Comparison of ENCODE assay signal across 16 cellular contexts in the genomic region with DNA sequence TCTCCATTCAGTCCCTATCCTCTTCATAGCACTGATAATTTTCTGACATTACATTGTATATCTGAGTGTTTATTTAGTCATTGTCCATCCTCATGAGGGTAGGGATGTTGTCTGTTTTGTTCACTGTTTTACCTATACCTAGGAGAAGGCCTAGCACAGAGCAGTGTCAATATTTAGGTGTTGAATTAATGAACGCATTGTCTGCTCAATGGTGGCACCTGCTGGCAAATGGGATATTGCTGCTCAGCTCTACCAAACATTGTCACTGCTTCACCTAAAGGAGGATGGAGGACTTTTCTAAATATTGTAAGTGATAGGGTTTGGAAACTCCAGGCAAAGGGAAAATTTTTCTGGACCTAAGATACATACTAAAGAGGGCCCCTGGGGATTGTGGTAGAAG.
A peak's percentile ranks its signal among the peaks of the same experiment; 100 is the strongest.
DNase-seq lines count a peak whose midpoint lies in the region; ATAC-seq, FAIRE-seq and TF ChIP-seq lines count a peak whose summit lies in the region.
"Had no signal": no experiment of that assay in that cellular context is flagged by ENCODE, and none has a peak within 500 bp of the region (broad histone marks: within the 10 kb centered on the region; RNA-seq: fewer than 3 reads in every experiment).

No MANE protein-coding gene starts in this region.

- no peak overlapping the region for H2BK5ac ChIP-seq in neuronal stem cell (ENCODE audit: low read length)

- H3K4me3 ChIP-seq in HCT116 (replicated peaks in 1 of 2; ENCODE audit: low read depth in 1 of 2, low read length in 2 of 2), result no peak overlapping the region
- H3K4me3 ChIP-seq in GM12878, result no peak overlapping the region
- no peak overlapping the region for H3K4me3 ChIP-seq in neuronal stem cell (ENCODE audit: low read length in 2 of 2)
- H3K4me3 ChIP-seq: left ventricle myocardium inferior, psoas muscle, suprapubic skin had no signal

- no peak overlapping the region for H3K23ac ChIP-seq in neuronal stem cell (ENCODE audit: low read depth, low read length, poor library complexity)

- H3K27me3 ChIP-seq in HCT116 (ENCODE audit: insufficient read depth, low read length) (no peaks in the 10 kb centered on the region), GM12878 (replicated peaks in 1 of 2; ENCODE audit: control insufficient read depth in 2 of 2, insufficient read depth in 2 of 2, low read length in 1 of 2) (peaks cover 0 to 1% of the 10 kb centered on the region in 2 experiments; a peak in 3 of 4 replicates), neuronal stem cell (ENCODE audit: control insufficient read depth in 3 of 3, insufficient read depth in 3 of 3, low read depth in 1 of 3, low read length in 3 of 3) (peaks cover 0 to 2% (median 0%) of the 10 kb centered on the region in 3 experiments)

- TF ChIP-seq POLR2A in HCT116 (IDR thresholded peaks at IDR 0.05; ENCODE audit: borderline replicate concordance, extremely low read depth, insufficient read depth, insufficient read length), result no peak
- no peak for TF ChIP-seq POLR2A in GM12878 (IDR thresholded peaks at IDR 0.05; ENCODE audit: low read depth, low read length)

- H3K4ac ChIP-seq in neuronal stem cell (ENCODE audit: low read length), result no peak overlapping the region

- TF ChIP-seq CTCF in HCT116 (IDR thresholded peaks at IDR 0.05 in 2 of 3, conservative IDR thresholded peaks at IDR 0.05 in 1 of 3; ENCODE audit: borderline replicate concordance in 1 of 3, insufficient read depth in 1 of 3, low read depth in 2 of 3, low read length in 2 of 3), result peak in 2 of 3 experiments; percentile 31 to 55; a peak in 3 of 6 replicates
- peak; percentile 12 to 39 (median 26); a peak in 3 of 6 replicates for TF ChIP-seq CTCF in GM12878 (IDR thresholded peaks at IDR 0.05 in 2 of 3, conservative IDR thresholded peaks at IDR 0.05 in 1 of 3; ENCODE audit: control insufficient read depth in 2 of 3, extremely low read depth in 1 of 3, insufficient read depth in 1 of 3, low read depth in 3 of 3, low read length in 3 of 3)

- no peaks in the 10 kb centered on the region for H3K9me2 ChIP-seq in HCT116 (ENCODE audit: insufficient read depth)

- no peak for TF ChIP-seq EP300 in GM12878 (IDR thresholded peaks at IDR 0.05; ENCODE audit: borderline replicate concordance in 1 of 2, control insufficient read depth in 1 of 2, low read depth in 2 of 2, low read length in 2 of 2)

- CTCF ChIA-PET in HCT116 (lab: Charles Lee) (no interaction called here), GM12878 (lab: Yijun Ruan, JAX) (no interaction called here)

- DNase-seq in activated CD4-positive, alpha-beta T cell treated with anti-CD3 and anti-CD28 coated beads for 48 hours, result peak; percentile 8
- DNase-seq in activated CD4-positive, alpha-beta T cell treated with anti-CD3 and anti-CD28 coated beads, Interleukin-2, amount 50 U/mL, for 1 hour, result no peak
- DNase-seq in HCT116 (ENCODE audit: low read depth, low spot score) (no peak), GM12878 (ENCODE audit: low read depth, low spot score) (no peak), neuronal stem cell (ENCODE audit: low spot score) (no peak), C1 segment of cervical spinal cord (lab: John Stamatoyannopoulos, UW) (no peak), GDM1 (lab: John Stamatoyannopoulos, UW) (no peak)
- DNase-seq: aorta, cortex of kidney, left ventricle myocardium inferior, NCI-H1436, psoas muscle, T-helper 9 cell had no signal

- POLR2A ChIA-PET in HCT116 (lab: Charles Lee) (no interaction called here), GM12878 (lab: Charles Lee) (no interaction called here)

- no peaks in the 10 kb centered on the region for H4K20me1 ChIP-seq in HCT116 (ENCODE audit: insufficient read depth)
- no peaks in the 10 kb centered on the region for H4K20me1 ChIP-seq in GM12878 (ENCODE audit: control insufficient read depth, insufficient read depth)

- H3K18ac ChIP-seq in neuronal stem cell (ENCODE audit: low read length), result no peak overlapping the region

- H3K79me2 ChIP-seq in HCT116 (ENCODE audit: insufficient read depth, low read length), result no peaks in the 10 kb centered on the region
- no peaks in the 10 kb centered on the region for H3K79me2 ChIP-seq in GM12878 (ENCODE audit: control insufficient read depth, insufficient read depth, low read length)

- no peak overlapping the region for H3K4me2 ChIP-seq in HCT116 (ENCODE audit: low read length)
- H3K4me2 ChIP-seq in GM12878 (ENCODE audit: control insufficient read depth, insufficient read depth), result no peak overlapping the region
- H3K4me2 ChIP-seq in neuronal stem cell (ENCODE audit: insufficient read depth, low read length, poor library complexity, severe bottlenecking), result no peak overlapping the region

- no peak overlapping the region for H2BK15ac ChIP-seq in neuronal stem cell (ENCODE audit: low read length)

- no peak overlapping the region for H3K9ac ChIP-seq in HCT116 (ENCODE audit: low read length)
- no peak overlapping the region for H3K9ac ChIP-seq in GM12878 (ENCODE audit: control insufficient read depth, insufficient read depth, low read length)
- no peak overlapping the region for H3K9ac ChIP-seq in neuronal stem cell (ENCODE audit: low read depth, low read length, poor library complexity)

- no peak overlapping the region for H3K14ac ChIP-seq in neuronal stem cell (ENCODE audit: low read length)

- no peak overlapping the region for H2BK120ac ChIP-seq in neuronal stem cell (ENCODE audit: low read depth, low read length)

- H3K79me1 ChIP-seq in neuronal stem cell (ENCODE audit: low read depth, low read length), result no peaks in the 10 kb centered on the region

- ATAC-seq in HCT116 (no peak), GM12878 (no peak), GM19328 (IDR thresholded peaks at IDR 0.05; ENCODE audit: unreplicated experiment) (no peak)
- ATAC-seq: activated T-helper 17 cell treated with anti-CD3 and anti-CD28 coated beads, Interleukin-2, amount 50 U/mL, for 72 hours; psoas muscle had no signal

- no TSS peak for BruUV-seq in HCT116 (replicated peaks; lab: Mats Ljungman, UMichigan)
- BruUV-seq in GM12878 (replicated peaks; lab: Mats Ljungman, UMichigan), result no TSS peak

- RAD21 ChIA-PET in HCT116 (lab: Charles Lee; ENCODE audit: low non-redundant PET in 1 of 2, low total read pairs in 2 of 2, uncharacterized antibody in 2 of 2, unreplicated experiment in 2 of 2), result no interaction called here
- RAD21 ChIA-PET in GM12878 (lab: Charles Lee; ENCODE audit: unreplicated experiment), result no interaction called here

- SMC1A ChIA-PET in GM12878 (lab: Charles Lee; ENCODE audit: uncharacterized antibody, unreplicated experiment), result no interaction called here

- H2AFZ ChIP-seq in HCT116 (ENCODE audit: low read depth, low read length, poor library complexity, severe bottlenecking) (no peak overlapping the region), GM12878 (ENCODE audit: control insufficient read depth, low read depth, low read length) (no peak overlapping the region), neuronal stem cell (ENCODE audit: low read length) (no peak overlapping the region)

- TF ChIP-seq RAD21 in HCT116 (IDR thresholded peaks at IDR 0.05; ENCODE audit: low read depth) (peak; percentile 28; the same call in 1 of the 2 replicates), GM12878 (IDR thresholded peaks at IDR 0.05; ENCODE audit: insufficient read depth, low read depth, low read length) (no peak)

- H4K91ac ChIP-seq in neuronal stem cell (ENCODE audit: low read depth, low read length, poor library complexity), result no peak overlapping the region

- intact Hi-C loops in HCT116 (cut with micrococcal nuclease), result no loop called here
- intact Hi-C loops in GM12878 (cut with micrococcal nuclease; ENCODE audit: unreplicated experiment), result no loop called here

- in situ Hi-C loops in GM12878 (cut with MboI), result no loop called here

- peaks cover 0 to 11% of the 10 kb centered on the region in 2 experiments; a peak in 2 of 4 replicates for H3K9me3 ChIP-seq in HCT116 (ENCODE audit: control insufficient read depth in 1 of 2, insufficient read depth in 1 of 2, low read depth in 1 of 2, low read length in 2 of 2)
- H3K9me3 ChIP-seq in GM12878 (replicated peaks; ENCODE audit: control insufficient read depth, insufficient read depth, low read length), result no peaks in the 10 kb centered on the region; the same call in 2 of the 3 replicates
- no peaks in the 10 kb centered on the region for H3K9me3 ChIP-seq in neuronal stem cell (replicated peaks in 1 of 2; ENCODE audit: control insufficient read depth in 2 of 2, insufficient read depth in 1 of 2, low read depth in 1 of 2, low read length in 2 of 2)
- H3K9me3 ChIP-seq: left ventricle myocardium inferior, psoas muscle, suprapubic skin had no signal

- FAIRE-seq in GM12878 (lab: Jason Lieb, UNC), result no peak

- H3K4me1 ChIP-seq in HCT116 (ENCODE audit: control insufficient read depth in 1 of 2, insufficient read depth in 2 of 2, low read length in 2 of 2), result peaks cover 3% of the 10 kb centered on the region in 2 experiments; a peak in 2 of 4 replicates
- no peaks in the 10 kb centered on the region for H3K4me1 ChIP-seq in GM12878 (ENCODE audit: control insufficient read depth, insufficient read depth, low read length)
- H3K4me1 ChIP-seq in neuronal stem cell (ENCODE audit: control insufficient read depth in 2 of 2, insufficient read depth in 1 of 2, low read depth in 1 of 2, low read length in 2 of 2), result peaks cover 0 to 35% of the 10 kb centered on the region in 2 donors
- H3K4me1 ChIP-seq: psoas muscle, suprapubic skin had no signal

- H4K8ac ChIP-seq in neuronal stem cell (ENCODE audit: low read depth, low read length), result no peak overlapping the region

- 5% methylated on average over 1 of the region's 1 CpG for WGBS in GM12878 (ENCODE audit: insufficient coverage, insufficient replicate concordance, low lambda C conversion rate, missing lambda C conversion rate)
- no CpG with 5 or more reads among the region's 1 CpG for WGBS in neuronal stem cell (ENCODE audit: extremely low coverage in 2 of 2, insufficient read length in 2 of 2, insufficient replicate concordance in 1 of 2), 2 donors

- no peak overlapping the region for H3K27ac ChIP-seq in HCT116 (ENCODE audit: low read depth, low read length)
- no peak overlapping the region for H3K27ac ChIP-seq in GM12878 (ENCODE audit: control insufficient read depth, insufficient read depth)
- H3K27ac ChIP-seq in neuronal stem cell (replicated peaks; ENCODE audit: low read length), result peak overlapping the region; percentile 98
- H3K27ac ChIP-seq: psoas muscle, suprapubic skin had no signal

- H3K36me3 ChIP-seq in HCT116 (ENCODE audit: control insufficient read depth in 1 of 2, insufficient read depth in 2 of 2, low read length in 2 of 2) (no peaks in the 10 kb centered on the region), GM12878 (ENCODE audit: control insufficient read depth in 2 of 2, insufficient read depth in 2 of 2, low read length in 1 of 2) (no peaks in the 10 kb centered on the region), neuronal stem cell (replicated peaks in 1 of 2; ENCODE audit: control insufficient read depth in 2 of 2, insufficient read depth in 2 of 2, low read length in 2 of 2) (no peaks in the 10 kb centered on the region)
- H3K36me3 ChIP-seq: left ventricle myocardium inferior, suprapubic skin had no signal

- H2BK12ac ChIP-seq in neuronal stem cell (ENCODE audit: low read length), result no peak overlapping the region

- no peak overlapping the region for H2AK5ac ChIP-seq in neuronal stem cell (ENCODE audit: low read depth, low read length)

TF ChIP-seq in HCT116, 20 proteins besides CTCF, POLR2A, EP300 and RAD21 (continues in another document):
- no peak for TF ChIP-seq CEBPB (IDR thresholded peaks at IDR 0.05; ENCODE audit: low read depth)

TF ChIP-seq in GM12878, 131 proteins besides CTCF, POLR2A, EP300 and RAD21 (continues in another document):
- TF ChIP-seq SMC3 (IDR thresholded peaks at IDR 0.05; ENCODE audit: borderline replicate concordance, low read length), result peak; percentile 19; the same call in 1 of the 2 replicates
